Comparison of ENCODE assay signal across 15 cellular contexts in genomic region chr1:200075522-200075921, GRCh38. TPM values are rescaled to one million over a fixed set of nuclear protein-coding genes. Genes with fewer than 3 reads are reported as not detected.
DNase-seq lines count a peak whose midpoint lies in the region; ATAC-seq and TF ChIP-seq lines count a peak whose summit lies in the region.
"Had no signal": no experiment of that assay in that cellular context is flagged by ENCODE, and none has a peak within 500 bp of the region (broad histone marks: within the 10 kb centered on the region; RNA-seq: fewer than 3 reads in every experiment).

No MANE protein-coding gene starts in this region.

- H2AFZ ChIP-seq in neural progenitor cell (replicated peaks): no peak overlapping the region

- TF ChIP-seq CTCF in endothelial cell (IDR thresholded peaks at IDR 0.05; ENCODE audit: unreplicated experiment) (no peak), neural progenitor cell (IDR thresholded peaks at IDR 0.05) (no peak), omental fat pad (IDR thresholded peaks at IDR 0.05) (no peak)

- no peaks in the 10 kb centered on the region for H4K20me1 ChIP-seq in neural progenitor cell (ENCODE audit: low read depth)

- H3K27ac Mint-ChIP-seq in endothelial cell (ENCODE audit: unreplicated experiment) (peak overlapping the region; percentile 96), neural progenitor cell (no peak overlapping the region)
- H3K27ac Mint-ChIP-seq in naive thymus-derived CD8-positive, alpha-beta T cell: no peak overlapping the region
- H3K27ac Mint-ChIP-seq: activated T-cell treated with anti-CD3 and anti-CD28 coated beads, Interleukin-2, amount 50 U/mL, for 24 hours; natural killer cell; stimulated activated naive B cell treated with anti-CD40 and anti-IgM and Interleukin-4, amounts not matched to agents 10 μg/mL and 1 μg/mL and 100 μg/mL, for 72 hours had no signal

- H3K27me3 Mint-ChIP-seq in endothelial cell (ENCODE audit: unreplicated experiment) (no peaks in the 10 kb centered on the region), neural progenitor cell (ENCODE audit: insufficient read depth, low read depth) (peaks cover 2% of the 10 kb centered on the region)
- peaks cover 5 to 17% (median 12%) of the 10 kb centered on the region in 5 donors for H3K27me3 Mint-ChIP-seq in naive thymus-derived CD8-positive, alpha-beta T cell

- H3K9me3 Mint-ChIP-seq in endothelial cell (ENCODE audit: unreplicated experiment): no peaks in the 10 kb centered on the region
- no peaks in the 10 kb centered on the region for H3K9me3 Mint-ChIP-seq in neural progenitor cell
- H3K9me3 Mint-ChIP-seq in naive thymus-derived CD8-positive, alpha-beta T cell: no peaks in the 10 kb centered on the region
- H3K9me3 Mint-ChIP-seq: activated T-cell treated with anti-CD3 and anti-CD28 coated beads, Interleukin-2, amount 50 U/mL, for 24 hours; natural killer cell; stimulated activated naive B cell treated with anti-CD40 and anti-IgM and Interleukin-4, amounts not matched to agents 10 μg/mL and 1 μg/mL and 100 μg/mL, for 72 hours had no signal

- no peaks in the 10 kb centered on the region for H3K79me2 ChIP-seq in neural progenitor cell (ENCODE audit: low read depth)

- H3F3A ChIP-seq in neural progenitor cell (ENCODE audit: low read depth): no peaks in the 10 kb centered on the region

- H3K9ac ChIP-seq in neural progenitor cell: no peak overlapping the region

- H3K4me3 Mint-ChIP-seq in endothelial cell (ENCODE audit: unreplicated experiment) (no peak overlapping the region), neural progenitor cell (no peak overlapping the region)
- no peak overlapping the region for H3K4me3 Mint-ChIP-seq in naive thymus-derived CD8-positive, alpha-beta T cell
- H3K4me3 Mint-ChIP-seq: activated T-cell treated with anti-CD3 and anti-CD28 coated beads, Interleukin-2, amount 50 U/mL, for 24 hours; natural killer cell; stimulated activated naive B cell treated with anti-CD40 and anti-IgM and Interleukin-4, amounts not matched to agents 10 μg/mL and 1 μg/mL and 100 μg/mL, for 72 hours had no signal

- H3K27ac ChIP-seq in neural progenitor cell: no peak overlapping the region
- H3K27ac ChIP-seq: C4-2B had no signal

- peaks cover 15% of the 10 kb centered on the region for H3K4me1 ChIP-seq in HAP-1
- H3K4me1 ChIP-seq in neural progenitor cell: no peaks in the 10 kb centered on the region

- H3K4me2 ChIP-seq in neural progenitor cell: no peak overlapping the region

- ATAC-seq in omental fat pad (ENCODE audit: low FRiP score): no peak
- no peak for ATAC-seq in GM21367 (IDR thresholded peaks at IDR 0.05; ENCODE audit: unreplicated experiment)
- ATAC-seq in naive thymus-derived CD8-positive, alpha-beta T cell: no peak
- ATAC-seq: stimulated activated naive B cell treated with anti-CD40 and anti-IgM and Interleukin-4, amounts not matched to agents 10 μg/mL and 1 μg/mL and 100 μg/mL, for 72 hours had no signal

- in situ Hi-C loops in HAP-1 (cut with MboI; ENCODE audit: low sequenced_read_pairs): no loop called here

- no peaks in the 10 kb centered on the region for H3K36me3 ChIP-seq in HAP-1 (replicated peaks)
- H3K36me3 ChIP-seq in neural progenitor cell: no peaks in the 10 kb centered on the region

- DNase-seq in HAP-1 (ENCODE audit: low spot score in 2 of 2) (peak; percentile 41 to 54), NCI-H524 (lab: John Stamatoyannopoulos, UW) (peak; percentile 90 to 92), endothelial cell (ENCODE audit: low spot score) (no peak), neural progenitor cell (ENCODE audit: low spot score) (peak; percentile 6), omental fat pad (ENCODE audit: low spot score) (no peak)
- DNase-seq in naive thymus-derived CD8-positive, alpha-beta T cell: no peak
- DNase-seq: activated CD4-positive, alpha-beta T cell treated with anti-CD3 and anti-CD28 coated beads for 4 hours; activated T-cell treated with anti-CD3 and anti-CD28 coated beads, Interleukin-2, amount 50 U/mL, for 24 hours; kidney; natural killer cell; NCI-H187 treated with DMSO at 0.1 percent for 48 hours; stimulated activated naive B cell treated with anti-CD40 and anti-IgM and Interleukin-4, amounts not matched to agents 10 μg/mL and 1 μg/mL and 100 μg/mL, for 72 hours had no signal

- H3K36me3 Mint-ChIP-seq in endothelial cell (ENCODE audit: low read depth, unreplicated experiment) (no peaks in the 10 kb centered on the region), neural progenitor cell (no peaks in the 10 kb centered on the region)
- no peaks in the 10 kb centered on the region for H3K36me3 Mint-ChIP-seq in naive thymus-derived CD8-positive, alpha-beta T cell
- H3K36me3 Mint-ChIP-seq: natural killer cell; stimulated activated naive B cell treated with anti-CD40 and anti-IgM and Interleukin-4, amounts not matched to agents 10 μg/mL and 1 μg/mL and 100 μg/mL, for 72 hours had no signal

- POLR2A ChIA-PET in naive thymus-derived CD8-positive, alpha-beta T cell (lab: Charles Lee): no interaction called here

- H3K4me1 Mint-ChIP-seq in endothelial cell (ENCODE audit: unreplicated experiment): peaks cover 10% of the 10 kb centered on the region
- H3K4me1 Mint-ChIP-seq in neural progenitor cell: peaks cover 11% of the 10 kb centered on the region
- H3K4me1 Mint-ChIP-seq in naive thymus-derived CD8-positive, alpha-beta T cell: peaks cover 0 to 7% (median 0%) of the 10 kb centered on the region in 4 donors

- H3K4me3 ChIP-seq in HAP-1 (no peak overlapping the region), neural progenitor cell (no peak overlapping the region)

- H3K27me3 ChIP-seq in HAP-1 (ENCODE audit: low read depth): no peaks in the 10 kb centered on the region
- H3K27me3 ChIP-seq in neural progenitor cell: peaks cover 2% of the 10 kb centered on the region

- no peaks in the 10 kb centered on the region for H3K9me3 ChIP-seq in HAP-1
- no peaks in the 10 kb centered on the region for H3K9me3 ChIP-seq in neural progenitor cell (ENCODE audit: low read depth)

RNA-seq across cellular contexts. Expression of gene NR5A2, which starts 48.0 kb away (rescaled TPM):
- total RNA-seq in endothelial cell (ENCODE audit: unreplicated experiment) (7.0 TPM), neural progenitor cell (ENCODE audit: low replicate concordance) (0.12 TPM in 1 of 2 replicates, not detected in the other), omental fat pad (10 to 100 TPM in 2 of 4 donors, 1 to 10 TPM in 2; 3.7 to 19.1 (median 11.3) TPM)
- not detected for total RNA-seq in naive thymus-derived CD8-positive, alpha-beta T cell
- not detected for polyA plus RNA-seq in naive thymus-derived CD8-positive, alpha-beta T cell
- total RNA-seq: natural killer cell; T-helper 2 cell treated with Interferon-gamma antibody and Interleukin-4, amounts not matched to agents 100 ng/mL and 5 ng/mL, for 36 hours had no signal

Comparison
In these comparisons a context has a peak if more than half of its experiments do, and no peak if none do; other contexts are left out.
1. DNase-seq: peak in HAP-1 (2 of 2), NCI-H524 (2 of 2) and neural progenitor cell (single experiment); none in endothelial cell (single experiment), omental fat pad (single experiment) and naive thymus-derived CD8-positive, alpha-beta T cell (0 of 10).